ENCODE assay signal across 10 cellular contexts in the genomic region with DNA sequence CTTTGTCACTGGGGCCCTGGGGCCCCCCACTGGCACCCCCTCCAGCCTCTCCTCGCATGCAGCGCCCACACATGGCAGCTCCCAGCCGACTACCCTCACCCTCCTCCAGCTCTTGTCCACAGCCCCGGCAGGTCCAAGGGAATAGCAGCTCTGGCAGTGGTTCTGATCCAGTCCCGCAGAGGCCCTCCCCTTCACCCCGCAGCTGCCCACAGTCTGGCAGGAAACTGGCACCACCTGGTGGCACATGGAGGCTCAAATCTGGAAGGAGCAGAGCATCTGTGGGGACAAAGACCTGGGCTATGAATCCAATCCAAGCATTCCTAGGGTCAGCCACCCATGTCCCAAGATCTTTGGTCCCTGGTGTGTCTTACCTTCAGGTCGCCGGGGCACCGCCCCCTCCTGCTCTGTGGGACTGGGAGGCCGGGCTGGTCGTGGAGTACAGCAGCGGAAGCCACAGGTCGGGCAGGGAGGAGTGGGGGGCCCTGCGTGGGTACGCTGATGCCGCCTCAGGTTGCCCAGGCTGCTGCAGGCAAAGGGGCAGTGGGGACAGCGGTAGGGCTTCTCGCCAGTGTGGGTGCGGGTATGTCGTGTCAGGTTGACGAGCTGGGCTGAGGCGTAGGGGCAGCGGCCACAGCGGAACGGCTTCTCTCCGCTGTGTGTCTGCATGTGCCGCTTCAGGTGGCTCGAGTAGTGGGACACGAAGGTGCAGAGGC. TPM values are rescaled to one million over a fixed set of nuclear protein-coding genes. Genes with fewer than 3 reads are reported as not detected.
DNase-seq lines count a peak whose midpoint lies in the region; ATAC-seq and TF ChIP-seq lines count a peak whose summit lies in the region.
"Had no signal": no experiment of that assay in that cellular context is flagged by ENCODE, and none has a peak within 500 bp of the region (broad histone marks: within the 10 kb centered on the region; RNA-seq: fewer than 3 reads in every experiment).

No MANE protein-coding gene starts in this region.

- peaks cover 61% of the 10 kb centered on the region for H3K36me3 ChIP-seq in CD4-positive, CD25-positive, alpha-beta regulatory T cell (ENCODE audit: control insufficient read depth, insufficient read depth, low read length)
- peaks cover 20 to 84% of the 10 kb centered on the region in 2 experiments for H3K36me3 ChIP-seq in HEK293 (ENCODE audit: control insufficient read depth in 2 of 2, insufficient read depth in 1 of 2, low read length in 2 of 2)
- peaks cover 10% of the 10 kb centered on the region for H3K36me3 ChIP-seq in mucosa of descending colon (ENCODE audit: low read depth)
- H3K36me3 ChIP-seq in ascending aorta, result peaks cover 57 to 65% of the 10 kb centered on the region in 2 donors

- H3K27ac ChIP-seq in CD4-positive, CD25-positive, alpha-beta regulatory T cell (ENCODE audit: insufficient read depth, low read length, poor library complexity, severe bottlenecking), result no peak overlapping the region
- H3K27ac ChIP-seq in HEK293 (ENCODE audit: extremely low read depth, low read depth, low read length) (no peak overlapping the region; the same call in 1 of the 2 replicates), ascending aorta (no peak overlapping the region)
- H3K27ac ChIP-seq: tibial artery had no signal

- no peak for ATAC-seq in CD4-positive, CD25-positive, alpha-beta regulatory T cell (ENCODE audit: low read depth in 2 of 2)
- no peak for ATAC-seq in activated naive CD8-positive, alpha-beta T cell treated with anti-CD3 and anti-CD28 coated beads, Interleukin-2, amount 50 U/mL, for 24 hours
- ATAC-seq in mucosa of descending colon, result no peak
- no peak for ATAC-seq in GM21381 (IDR thresholded peaks at IDR 0.05; ENCODE audit: unreplicated experiment)
- ATAC-seq in activated CD4-positive, CD25-positive, alpha-beta regulatory T cell treated with anti-CD3 and anti-CD28 coated beads, Interleukin-2, amount 50 U/mL, for 24 hours, result no peak

- H3K27ac Mint-ChIP-seq in CD4-positive, CD25-positive, alpha-beta regulatory T cell, result no peak overlapping the region
- peak overlapping the region; percentile 18 for H3K27ac Mint-ChIP-seq in activated naive CD8-positive, alpha-beta T cell treated with anti-CD3 and anti-CD28 coated beads, Interleukin-2, amount 50 U/mL, for 24 hours

- POLR2A ChIA-PET in HEK293 (lab: Yijun Ruan, JAX), result interaction anchor here (0.5 to 3.4 kb wide), 3 partner anchors 9 to 242 kb away, joined by 6 to 19 read pairs (median 9); partner anchors contain the start of genes EIF2B4, GTF3C2 and SNX17

- H3K9me3 Mint-ChIP-seq in CD4-positive, CD25-positive, alpha-beta regulatory T cell, result no peaks in the 10 kb centered on the region
- no peaks in the 10 kb centered on the region for H3K9me3 Mint-ChIP-seq in activated naive CD8-positive, alpha-beta T cell treated with anti-CD3 and anti-CD28 coated beads, Interleukin-2, amount 50 U/mL, for 24 hours

- peaks cover 21% of the 10 kb centered on the region for H3K4me1 ChIP-seq in CD4-positive, CD25-positive, alpha-beta regulatory T cell (ENCODE audit: control insufficient read depth, insufficient read depth, low read length, poor library complexity, severe bottlenecking)
- H3K4me1 ChIP-seq in HEK293 (ENCODE audit: control insufficient read depth, insufficient read depth, low read length), result no peaks in the 10 kb centered on the region; the same call in 1 of the 2 replicates
- peaks cover 19% of the 10 kb centered on the region for H3K4me1 ChIP-seq in mucosa of descending colon (ENCODE audit: low read depth)
- peaks cover 0 to 16% of the 10 kb centered on the region in 2 donors for H3K4me1 ChIP-seq in ascending aorta

- CTCF ChIA-PET in HEK293 (lab: Yijun Ruan, JAX), result interaction anchor here (0.6 to 1.3 kb wide), 3 partner anchors 9 to 52 kb away, joined by 3 to 5 read pairs (median 5); no protein-coding TSS in a partner anchor

- no peak for DNase-seq in CD4-positive, CD25-positive, alpha-beta regulatory T cell
- DNase-seq in activated naive CD8-positive, alpha-beta T cell treated with anti-CD3 and anti-CD28 coated beads, Interleukin-2, amount 50 U/mL, for 24 hours, result no peak
- DNase-seq in mucosa of descending colon (peak in 2 of 3 donors; percentile 51 to 66), ascending aorta (ENCODE audit: low spot score in 2 of 2) (no peak), epidermal melanocyte (ENCODE audit: insufficient read length, low spot score) (no peak)
- DNase-seq: Karpas-422, tibial artery had no signal

- H3K4me3 ChIP-seq in CD4-positive, CD25-positive, alpha-beta regulatory T cell (ENCODE audit: low read depth, low read length), result no peak overlapping the region
- H3K4me3 ChIP-seq in HEK293 (ENCODE audit: low read depth, low read length) (no peak overlapping the region), mucosa of descending colon (no peak overlapping the region), ascending aorta (no peak overlapping the region)
- H3K4me3 ChIP-seq: tibial artery had no signal

- H3K4me1 Mint-ChIP-seq in CD4-positive, CD25-positive, alpha-beta regulatory T cell, result peaks cover 7 to 39% (median 28%) of the 10 kb centered on the region in 4 donors
- peaks cover 37% of the 10 kb centered on the region for H3K4me1 Mint-ChIP-seq in activated naive CD8-positive, alpha-beta T cell treated with anti-CD3 and anti-CD28 coated beads, Interleukin-2, amount 50 U/mL, for 24 hours

- peak overlapping the region in 3 of 4 donors; percentile 24 to 87 (median 61) for H3K4me3 Mint-ChIP-seq in CD4-positive, CD25-positive, alpha-beta regulatory T cell
- H3K4me3 Mint-ChIP-seq in activated naive CD8-positive, alpha-beta T cell treated with anti-CD3 and anti-CD28 coated beads, Interleukin-2, amount 50 U/mL, for 24 hours, result no peak overlapping the region

- intact Hi-C loops in mucosa of descending colon (cut with DNase I, micrococcal nuclease), result no loop called here
- intact Hi-C loops in ascending aorta (cut with DNase I), result no loop called here

- H3K9me3 ChIP-seq in CD4-positive, CD25-positive, alpha-beta regulatory T cell (ENCODE audit: control insufficient read depth in 2 of 2, low read length in 2 of 2), result no peaks in the 10 kb centered on the region
- no peaks in the 10 kb centered on the region for H3K9me3 ChIP-seq in HEK293 (ENCODE audit: control insufficient read depth, insufficient read depth, low read depth, low read length)
- H3K9me3 ChIP-seq in mucosa of descending colon, result no peaks in the 10 kb centered on the region
- H3K9me3 ChIP-seq in ascending aorta, result no peaks in the 10 kb centered on the region
- H3K9me3 ChIP-seq: tibial artery had no signal

- H3K36me3 Mint-ChIP-seq in CD4-positive, CD25-positive, alpha-beta regulatory T cell, result peaks cover 18% of the 10 kb centered on the region
- H3K36me3 Mint-ChIP-seq in activated naive CD8-positive, alpha-beta T cell treated with anti-CD3 and anti-CD28 coated beads, Interleukin-2, amount 50 U/mL, for 24 hours (ENCODE audit: low read depth), result peaks cover 57% of the 10 kb centered on the region

- no peaks in the 10 kb centered on the region for H3K27me3 ChIP-seq in CD4-positive, CD25-positive, alpha-beta regulatory T cell (ENCODE audit: control insufficient read depth, insufficient read depth, low read length)
- no peaks in the 10 kb centered on the region for H3K27me3 ChIP-seq in ascending aorta
- H3K27me3 ChIP-seq: tibial artery had no signal

- no peaks in the 10 kb centered on the region for H3K27me3 Mint-ChIP-seq in CD4-positive, CD25-positive, alpha-beta regulatory T cell
- no peaks in the 10 kb centered on the region for H3K27me3 Mint-ChIP-seq in activated naive CD8-positive, alpha-beta T cell treated with anti-CD3 and anti-CD28 coated beads, Interleukin-2, amount 50 U/mL, for 24 hours

- peak; percentile 71 for TF ChIP-seq CTCF in HEK293 (tag by site-specific recombination; IDR thresholded peaks at IDR 0.05)
- TF ChIP-seq CTCF in mucosa of descending colon (IDR thresholded peaks at IDR 0.05), result no peak
- no peak for TF ChIP-seq CTCF in ascending aorta (IDR thresholded peaks at IDR 0.05)

TF ChIP-seq in HEK293, 187 proteins besides CTCF, POLR2A, EP300 and RAD21:
- TF ChIP-seq SETDB1 (IDR thresholded peaks at IDR 0.05; ENCODE audit: insufficient read length, low read length), result no peak
- 0 out of 2 replicates have a peak, but pooled peaks have one; percentile 31 for TF ChIP-seq GLIS2 (tag by site-specific recombination; IDR thresholded peaks at IDR 0.05)
- TF ChIP-seq PATZ1 (tag by site-specific recombination; IDR thresholded peaks at IDR 0.05), result 0 out of 2 replicates have a peak, but pooled peaks have one; percentile 2
- peak; percentile 65 for TF ChIP-seq SCRT2 (tag by site-specific recombination; IDR thresholded peaks at IDR 0.05)

RNA-seq across cellular contexts. Expression of gene ZNF513, which starts 2.3 kb away (rescaled TPM):
- total RNA-seq in CD4-positive, CD25-positive, alpha-beta regulatory T cell, result 20.9 TPM
- 1 to 10 TPM; 1.4 to 4.9 (median 3.5) TPM for polyA plus RNA-seq in CD4-positive, CD25-positive, alpha-beta regulatory T cell
- total RNA-seq in mucosa of descending colon (10 to 100 TPM; 22.6 to 32.0 (median 25.4) TPM), ascending aorta (17.7 TPM)

RNA-seq across cellular contexts. Expression of gene SNX17, which starts 7.8 kb away (rescaled TPM):
- total RNA-seq in CD4-positive, CD25-positive, alpha-beta regulatory T cell, result 85.5 TPM
- polyA plus RNA-seq in CD4-positive, CD25-positive, alpha-beta regulatory T cell, result 100 to 1,000 TPM; 224 to 262 (median 243) TPM
- total RNA-seq in mucosa of descending colon (10 to 100 TPM; 85.5 to 94.4 (median 91.0) TPM), ascending aorta (94.0 TPM)

RNA-seq across cellular contexts. Expression of gene EIF2B4, which starts 8.1 kb away (rescaled TPM):
- 33.2 TPM for total RNA-seq in CD4-positive, CD25-positive, alpha-beta regulatory T cell
- 10 to 100 TPM; 27.3 to 38.8 (median 34.5) TPM for polyA plus RNA-seq in CD4-positive, CD25-positive, alpha-beta regulatory T cell
- 10 to 100 TPM; 31.4 to 59.9 (median 34.0) TPM for total RNA-seq in mucosa of descending colon
- total RNA-seq in ascending aorta, result 34.8 TPM

RNA-seq across cellular contexts. Expression of gene GTF3C2, which starts 21.7 kb away (rescaled TPM):
- 52.8 TPM for total RNA-seq in CD4-positive, CD25-positive, alpha-beta regulatory T cell
- 10 to 100 TPM; 27.5 to 45.8 (median 35.3) TPM for polyA plus RNA-seq in CD4-positive, CD25-positive, alpha-beta regulatory T cell
- 10 to 100 TPM; 53.7 to 83.5 (median 56.9) TPM for total RNA-seq in mucosa of descending colon
- total RNA-seq in ascending aorta, result 76.2 TPM

RNA-seq across cellular contexts. Expression of gene PPM1G, which starts 31.1 kb away (rescaled TPM):
- total RNA-seq in CD4-positive, CD25-positive, alpha-beta regulatory T cell, result 73.7 TPM
- 100 to 1,000 TPM; 116 to 144 (median 118) TPM for polyA plus RNA-seq in CD4-positive, CD25-positive, alpha-beta regulatory T cell
- total RNA-seq in mucosa of descending colon (10 to 100 TPM; 53.4 to 64.1 (median 59.6) TPM), ascending aorta (24.7 TPM)

Comparison
In these comparisons a context has a peak if more than half of its experiments do, and no peak if none do; other contexts are left out.
1. DNase-seq: peak in mucosa of descending colon (2 of 3); none in CD4-positive, CD25-positive, alpha-beta regulatory T cell (0 of 3), activated naive CD8-positive, alpha-beta T cell treated with anti-CD3 and anti-CD28 coated beads, Interleukin-2, amount 50 U/mL, for 24 hours (single experiment), ascending aorta (0 of 2) and epidermal melanocyte (single experiment).